In genomic region chr19:48249502-48250014, GRCh38 we compare ENCODE assay signal across 9 cellular contexts. TPM values are rescaled to one million over a fixed set of nuclear protein-coding genes. Genes with fewer than 3 reads are reported as not detected.
A peak's percentile ranks its signal among the peaks of the same experiment; 100 is the strongest.
DNase-seq lines count a peak whose midpoint lies in the region; ATAC-seq and TF ChIP-seq lines count a peak whose summit lies in the region.
"Had no signal": no experiment of that assay in that cellular context is flagged by ENCODE, and none has a peak within 500 bp of the region (broad histone marks: within the 10 kb centered on the region; RNA-seq: fewer than 3 reads in every experiment).

No MANE protein-coding gene starts in this region.

- no peaks in the 10 kb centered on the region for H3K9me3 Mint-ChIP-seq in immature natural killer cell
- H3K9me3 Mint-ChIP-seq: nephron had no signal

- peak; percentile 99 for TF ChIP-seq POLR2A in NB4 (IDR thresholded peaks at IDR 0.05; ENCODE audit: extremely low read depth, insufficient read length)

- TF ChIP-seq CTCF in NB4 (IDR thresholded peaks at IDR 0.05; ENCODE audit: low read depth, low read length): no peak

- peaks cover 84 to 95% of the 10 kb centered on the region in 2 donors for H3K4me1 Mint-ChIP-seq in immature natural killer cell

- peak overlapping the region; percentile 77 for H3K4me3 ChIP-seq in NB4 (ENCODE audit: low read depth, low read length)

- DNase-seq in NB4 (ENCODE audit: low read depth) (peak; percentile 100), immature natural killer cell (peak; percentile 66 to 74 (median 72)), DMS153 (lab: John Stamatoyannopoulos, UW) (no peak), LoVo (ENCODE audit: low spot score) (no peak), NCI-H774 (lab: John Stamatoyannopoulos, UW) (no peak)
- DNase-seq in activated T-cell treated with anti-CD3 and anti-CD28 coated beads, Interleukin-2, amount 50 U/mL, for 1 hour: peak; percentile 68
- peak; percentile 32 for DNase-seq in stimulated activated CD8-positive, alpha-beta memory T cell treated with anti-CD3 and anti-CD28 coated beads, Interleukin-15, amount 100 ng/mL, for 24 hours (ENCODE audit: low read depth)

- peak overlapping the region; percentile 97 to 99 (median 98) for H3K27ac Mint-ChIP-seq in immature natural killer cell
- H3K27ac Mint-ChIP-seq: nephron had no signal

- peaks cover 7 to 18% (median 12%) of the 10 kb centered on the region in 3 donors for H3K36me3 Mint-ChIP-seq in immature natural killer cell

- no peaks in the 10 kb centered on the region for H3K27me3 Mint-ChIP-seq in immature natural killer cell (ENCODE audit: low read depth in 3 of 3)

- peak overlapping the region; percentile 90 to 96 (median 94) for H3K4me3 Mint-ChIP-seq in immature natural killer cell
- H3K4me3 Mint-ChIP-seq: nephron had no signal

- peak; percentile 78 for ATAC-seq in GM19452 (IDR thresholded peaks at IDR 0.05; ENCODE audit: unreplicated experiment)

RNA-seq across cellular contexts. Expression of gene CARD8, which starts 6.2 kb away (rescaled TPM):
- 100 to 1,000 TPM in 1 of 3 donors, 10 to 100 TPM in 2; 74.2 to 109 (median 86.3) TPM for polyA plus RNA-seq in immature natural killer cell

RNA-seq across cellular contexts. Expression of gene ZNF114, which starts 20.3 kb away (rescaled TPM):
- 1 to 10 TPM in 1 of 3 donors, under 1 TPM in 1, not detected in 1; 0.22 to 2.1 TPM for polyA plus RNA-seq in immature natural killer cell

Comparison
In these comparisons a context has a peak if more than half of its experiments do, and no peak if none do; other contexts are left out.
1. DNase-seq: peak in NB4 (single experiment), activated T-cell treated with anti-CD3 and anti-CD28 coated beads, Interleukin-2, amount 50 U/mL, for 1 hour (single experiment), immature natural killer cell (3 of 3) and stimulated activated CD8-positive, alpha-beta memory T cell treated with anti-CD3 and anti-CD28 coated beads, Interleukin-15, amount 100 ng/mL, for 24 hours (single experiment); none in DMS153 (single experiment), LoVo (single experiment) and NCI-H774 (single experiment).